Comparison of ENCODE assay signal across 8 cellular contexts in the genomic region with DNA sequence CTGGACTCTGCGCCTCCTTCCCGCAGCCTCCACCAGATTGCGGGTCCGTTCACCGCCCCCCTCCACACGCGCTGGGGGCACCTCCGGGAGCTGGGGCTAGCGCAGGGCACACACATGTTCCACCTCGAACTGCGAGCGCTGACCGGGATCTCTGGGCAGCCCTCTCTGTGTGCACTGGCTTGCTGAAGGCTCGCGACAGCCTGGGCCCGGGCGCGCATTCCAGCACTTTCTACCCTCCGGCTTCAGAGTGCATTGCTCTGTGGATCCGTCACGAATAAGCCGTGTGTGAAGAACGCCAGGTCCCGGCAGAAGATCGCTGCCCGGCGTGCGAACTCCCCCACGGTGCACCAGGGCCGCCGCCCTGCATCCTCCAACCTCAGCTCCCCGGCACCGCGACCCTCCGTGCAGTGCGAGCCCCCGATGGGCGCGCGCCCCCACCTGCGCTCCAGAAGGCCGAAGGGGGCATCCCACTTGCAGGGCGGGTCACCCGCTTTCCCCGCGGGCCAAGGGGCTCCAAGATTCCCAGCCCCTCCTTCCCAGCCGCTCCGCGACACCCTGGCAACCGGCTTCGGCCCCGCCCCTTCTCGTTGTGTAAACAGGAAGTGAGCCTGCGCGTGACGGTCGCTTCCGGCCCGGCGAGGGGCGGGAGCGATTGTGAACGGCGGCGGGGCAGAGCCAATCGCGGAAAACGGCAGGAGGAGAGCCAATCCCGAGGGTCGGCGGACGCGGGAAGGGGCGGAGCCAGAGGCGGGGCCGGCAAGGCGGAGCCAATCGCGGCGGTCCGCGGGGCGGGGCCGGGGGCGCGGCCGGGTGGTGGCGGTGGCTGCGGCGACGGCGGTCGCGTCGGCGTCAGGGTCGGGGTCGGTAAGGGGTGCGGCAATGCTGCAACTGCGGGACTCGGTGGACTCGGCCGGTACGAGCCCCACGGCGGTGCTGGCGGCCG. TPM values are rescaled to one million over a fixed set of nuclear protein-coding genes. Genes with fewer than 3 reads are reported as not detected.
DNase-seq lines count a peak whose midpoint lies in the region; ATAC-seq and TF ChIP-seq lines count a peak whose summit lies in the region.

A gene (plus strand): TSS at position 822 of the 943 bp plus-strand sequence. CDS start 58 bp downstream, at position 880.

- DNase-seq in Daoy (ENCODE audit: low read depth) = peak; percentile 98
- peak; percentile 85 for DNase-seq in GOT3 (lab: John Stamatoyannopoulos, UW)
- peak; percentile 91 for DNase-seq in LHCN-M2 (ENCODE audit: low read depth)
- DNase-seq in RWPE1 (ENCODE audit: low spot score) = peak; percentile 99
- DNase-seq in fibroblast of gingiva (ENCODE audit: low read depth) = peak; percentile 93
- peak; percentile 97 to 99 (median 98) for DNase-seq in naive thymus-derived CD8-positive, alpha-beta T cell
- DNase-seq in stimulated activated naive B cell treated with anti-CD40 and anti-IgM and Interleukin-4, amounts not matched to agents 10 μg/mL and 1 μg/mL and 100 μg/mL, for 72 hours = peak; percentile 96

- TF ChIP-seq CTCF in RWPE1 (conservative IDR thresholded peaks at IDR 0.05; ENCODE audit: low read depth) = no peak

- peak within 1 kb of the TSS; percentile 92 for H3K4me3 Mint-ChIP-seq in activated T-helper 17 cell treated with anti-CD3 and anti-CD28 coated beads, Interleukin-2, amount 50 U/mL, for 72 hours
- H3K4me3 Mint-ChIP-seq in naive thymus-derived CD8-positive, alpha-beta T cell = peak within 1 kb of the TSS; percentile 91 to 99 (median 97)
- peak within 1 kb of the TSS; percentile 89 to 90 for H3K4me3 Mint-ChIP-seq in stimulated activated naive B cell treated with anti-CD40 and anti-IgM and Interleukin-4, amounts not matched to agents 10 μg/mL and 1 μg/mL and 100 μg/mL, for 72 hours

- POLR2A ChIA-PET in RWPE1 (lab: Yijun Ruan, JAX; ENCODE audit: low non-redundant PET) = no interaction called here
- POLR2A ChIA-PET in naive thymus-derived CD8-positive, alpha-beta T cell (lab: Charles Lee) = interaction anchor here (0.7 to 1.8 kb wide), 5 partner anchors 26 to 132 kb away, joined by 3 to 12 read pairs (median 3); a partner anchor contains a TSS

- H3K36me3 Mint-ChIP-seq in activated T-helper 17 cell treated with anti-CD3 and anti-CD28 coated beads, Interleukin-2, amount 50 U/mL, for 72 hours (ENCODE audit: low read depth) = peaks cover 32% of the 10 kb centered on the region
- H3K36me3 Mint-ChIP-seq in naive thymus-derived CD8-positive, alpha-beta T cell = peaks cover 0 to 24% (median 5%) of the 10 kb centered on the region in 3 donors
- H3K36me3 Mint-ChIP-seq in stimulated activated naive B cell treated with anti-CD40 and anti-IgM and Interleukin-4, amounts not matched to agents 10 μg/mL and 1 μg/mL and 100 μg/mL, for 72 hours = peaks cover 2 to 7% of the 10 kb centered on the region in 2 donors

- no peaks in the 10 kb centered on the region for H3K9me3 Mint-ChIP-seq in activated T-helper 17 cell treated with anti-CD3 and anti-CD28 coated beads, Interleukin-2, amount 50 U/mL, for 72 hours
- no peaks in the 10 kb centered on the region for H3K9me3 Mint-ChIP-seq in naive thymus-derived CD8-positive, alpha-beta T cell
- no peaks in the 10 kb centered on the region for H3K9me3 Mint-ChIP-seq in stimulated activated naive B cell treated with anti-CD40 and anti-IgM and Interleukin-4, amounts not matched to agents 10 μg/mL and 1 μg/mL and 100 μg/mL, for 72 hours

- no peaks in the 10 kb centered on the region for H3K27me3 Mint-ChIP-seq in activated T-helper 17 cell treated with anti-CD3 and anti-CD28 coated beads, Interleukin-2, amount 50 U/mL, for 72 hours
- peaks cover 0 to 1% (median 0%) of the 10 kb centered on the region in 5 donors for H3K27me3 Mint-ChIP-seq in naive thymus-derived CD8-positive, alpha-beta T cell
- no peaks in the 10 kb centered on the region for H3K27me3 Mint-ChIP-seq in stimulated activated naive B cell treated with anti-CD40 and anti-IgM and Interleukin-4, amounts not matched to agents 10 μg/mL and 1 μg/mL and 100 μg/mL, for 72 hours

- CTCF ChIA-PET in RWPE1 (lab: Yijun Ruan, JAX) = interaction anchor here (0.7 to 1.8 kb wide), 5 partner anchors 59 to 1335 kb away, joined by 3 to 8 read pairs (median 3); no protein-coding TSS in a partner anchor

- H3K27ac Mint-ChIP-seq in activated T-helper 17 cell treated with anti-CD3 and anti-CD28 coated beads, Interleukin-2, amount 50 U/mL, for 72 hours = peak within 1 kb of the TSS; percentile 93
- peak within 1 kb of the TSS; percentile 89 to 99 (median 98) for H3K27ac Mint-ChIP-seq in naive thymus-derived CD8-positive, alpha-beta T cell
- H3K27ac Mint-ChIP-seq in stimulated activated naive B cell treated with anti-CD40 and anti-IgM and Interleukin-4, amounts not matched to agents 10 μg/mL and 1 μg/mL and 100 μg/mL, for 72 hours = peak within 1 kb of the TSS; percentile 91

- peak within 1 kb of the TSS; percentile 80 for H3K27ac ChIP-seq in RWPE1

- peaks cover 22% of the 10 kb centered on the region for H3K4me1 Mint-ChIP-seq in activated T-helper 17 cell treated with anti-CD3 and anti-CD28 coated beads, Interleukin-2, amount 50 U/mL, for 72 hours
- peaks cover 25 to 59% (median 51%) of the 10 kb centered on the region in 4 donors for H3K4me1 Mint-ChIP-seq in naive thymus-derived CD8-positive, alpha-beta T cell
- peaks cover 26 to 39% of the 10 kb centered on the region in 2 donors for H3K4me1 Mint-ChIP-seq in stimulated activated naive B cell treated with anti-CD40 and anti-IgM and Interleukin-4, amounts not matched to agents 10 μg/mL and 1 μg/mL and 100 μg/mL, for 72 hours

- peak; percentile 98 for ATAC-seq in activated T-helper 17 cell treated with anti-CD3 and anti-CD28 coated beads, Interleukin-2, amount 50 U/mL, for 72 hours (replicated peaks)
- peak; percentile 89 to 92 for ATAC-seq in naive thymus-derived CD8-positive, alpha-beta T cell
- peak; percentile 95 to 96 for ATAC-seq in stimulated activated naive B cell treated with anti-CD40 and anti-IgM and Interleukin-4, amounts not matched to agents 10 μg/mL and 1 μg/mL and 100 μg/mL, for 72 hours (replicated peaks)

RNA-seq across cellular contexts. Expression of the gene that starts here (rescaled TPM):
- 7.0 and 8.5 TPM in 2 replicates for total RNA-seq in Daoy (2014; rRNA removed; shearing (Covaris generic))
- total RNA-seq in LHCN-M2 (2014; rRNA removed) = 12.4 and 19.6 TPM in 2 replicates
- 45.1 TPM for polyA plus RNA-seq in LHCN-M2 (2012)
- total RNA-seq in activated T-helper 17 cell treated with anti-CD3 and anti-CD28 coated beads, Interleukin-2, amount 50 U/mL, for 72 hours = 10 to 100 TPM in 1 of 2 donors, 1 to 10 TPM in 1; 8.9 to 10.4 TPM
- total RNA-seq in naive thymus-derived CD8-positive, alpha-beta T cell = 10 to 100 TPM; 57.4 to 61.7 TPM
- 10 to 100 TPM; 41.9 to 48.3 (median 42.3) TPM for polyA plus RNA-seq in naive thymus-derived CD8-positive, alpha-beta T cell

Comparison
In these comparisons a context has a peak if more than half of its experiments do, and no peak if none do; other contexts are left out.
1. Peak in every context shown above with its lines: DNase-seq, ATAC-seq and H3K27ac ChIP-seq.